In the genomic region with DNA sequence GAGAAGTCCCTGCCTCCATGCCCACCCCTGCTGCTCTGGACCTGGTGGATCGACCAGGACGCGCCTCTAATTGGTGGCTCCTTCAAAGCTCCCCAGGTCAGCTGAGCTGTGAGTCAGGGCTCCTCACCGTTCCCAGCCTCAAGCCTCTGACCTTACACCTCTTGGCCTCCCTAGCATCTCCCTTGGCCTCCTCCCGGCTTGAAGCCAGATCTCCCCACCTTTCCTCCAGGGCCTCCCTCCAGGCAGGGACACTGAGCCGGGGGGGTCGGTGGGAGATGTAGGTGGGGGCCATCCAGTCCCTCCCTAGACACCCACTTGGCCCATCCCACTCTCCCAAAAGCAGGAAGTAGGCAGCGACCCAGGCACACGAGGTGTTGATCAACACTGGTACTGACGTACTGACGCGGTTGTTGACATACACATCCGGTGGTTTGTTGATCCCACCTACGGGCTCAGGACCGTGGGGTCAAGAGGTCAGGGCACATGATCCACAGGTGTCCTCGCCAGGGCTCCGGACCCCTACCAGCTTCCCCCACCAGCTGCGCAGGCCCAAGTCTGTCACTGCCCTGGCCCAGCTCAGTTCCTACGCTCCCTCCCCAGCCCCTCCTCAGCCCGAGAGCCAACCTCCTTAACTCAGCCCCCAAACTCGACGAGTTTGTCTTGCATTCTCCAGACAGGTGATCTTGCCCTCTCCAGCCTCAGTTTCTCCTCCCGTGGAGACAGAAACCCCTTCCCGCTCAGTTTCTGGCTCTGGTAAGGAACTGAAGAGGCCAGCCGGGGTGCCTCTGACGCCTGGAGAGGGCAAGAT, we compare ENCODE assay signal across 8 cellular contexts. TPM values are rescaled to one million over a fixed set of nuclear protein-coding genes. Genes with fewer than 3 reads are reported as not detected.
A peak's percentile ranks its signal among the peaks of the same experiment; 100 is the strongest.
DNase-seq lines count a peak whose midpoint lies in the region; TF ChIP-seq lines count a peak whose summit lies in the region.

No MANE protein-coding gene starts in this region.

- TSS peak; percentile 66 for BruUV-seq in Caco-2 (replicated peaks; lab: Mats Ljungman, UMichigan)

- DNase-seq in Caco-2 = peak; percentile 49 to 69
- peak; percentile 53 for DNase-seq in HCEC 1CT
- DNase-seq in astrocyte of the spinal cord (ENCODE audit: low read depth, low spot score) = no peak
- no peak for DNase-seq in SHP77 treated with DMSO at 0.1 percent for 48 hours (lab: John Stamatoyannopoulos, UW)
- no peak for DNase-seq in cortex of kidney (lab: John Stamatoyannopoulos, UW)

- CTCF ChIA-PET in Caco-2 (lab: Charles Lee) = interaction anchor here (1.0 to 1.4 kb wide), 2 partner anchors 72 to 97 kb away, joined by 5 to 6 read pairs; a partner anchor contains a TSS

- no peaks in the 10 kb centered on the region for H3K4me1 Mint-ChIP-seq in Caco-2 (ENCODE audit: low read depth, unreplicated experiment)

- no peaks in the 10 kb centered on the region for H3K9me3 ChIP-seq in Caco-2
- H3K9me3 ChIP-seq in iPS-15b (ENCODE audit: control insufficient read depth, insufficient read depth, low read length) = no peaks in the 10 kb centered on the region
- no peaks in the 10 kb centered on the region for H3K9me3 ChIP-seq in skeletal muscle tissue (ENCODE audit: control insufficient read depth in 3 of 3, low read length in 3 of 3)

- in situ Hi-C loops in astrocyte of the spinal cord (cut with HindIII; ENCODE audit: low sequenced_read_pairs) = no loop called here

- peak overlapping the region; percentile 74 for H3K9ac ChIP-seq in iPS-15b (ENCODE audit: low read depth, low read length)
- peak overlapping the region; percentile 95 to 99 (median 98) for H3K9ac ChIP-seq in skeletal muscle tissue (ENCODE audit: low read depth in 1 of 3, low read length in 3 of 3)

- H3K27me3 ChIP-seq in Caco-2 (replicated peaks; ENCODE audit: control insufficient read depth, insufficient read depth, low read length) (no peaks in the 10 kb centered on the region), iPS-15b (ENCODE audit: control insufficient read depth, insufficient read depth, low read length) (no peaks in the 10 kb centered on the region), skeletal muscle tissue (ENCODE audit: control insufficient read depth in 3 of 3, insufficient read depth in 3 of 3, low read length in 3 of 3) (no peaks in the 10 kb centered on the region)

- H3K4me3 ChIP-seq in Caco-2 (ENCODE audit: low read depth, low read length) (peak overlapping the region; percentile 93), astrocyte of the spinal cord (ENCODE audit: low read depth, low read length) (peak overlapping the region; percentile 81), iPS-15b (ENCODE audit: low read depth, low read length) (peak overlapping the region; percentile 96), skeletal muscle tissue (ENCODE audit: low read length in 3 of 3) (peak overlapping the region; percentile 91 to 100 (median 97))

- TF ChIP-seq CTCF in Caco-2 (IDR thresholded peaks at IDR 0.05; ENCODE audit: insufficient read depth in 1 of 2, low read depth in 1 of 2, low read length in 1 of 2, severe bottlenecking in 1 of 2, unreplicated experiment in 1 of 2) = no peak
- TF ChIP-seq CTCF in astrocyte of the spinal cord (IDR thresholded peaks at IDR 0.05; ENCODE audit: low read depth, low read length) = no peak

- peaks cover 6% of the 10 kb centered on the region for H3K4me1 ChIP-seq in Caco-2
- H3K4me1 ChIP-seq in iPS-15b (ENCODE audit: control insufficient read depth, insufficient read depth, low read length) = peaks cover 6% of the 10 kb centered on the region
- peaks cover 21 to 34% (median 24%) of the 10 kb centered on the region in 3 donors for H3K4me1 ChIP-seq in skeletal muscle tissue (ENCODE audit: control insufficient read depth in 3 of 3, insufficient read depth in 3 of 3, low read length in 3 of 3)

- POLR2A ChIA-PET in Caco-2 (lab: Charles Lee) = interaction anchor here (0.5 to 0.6 kb wide), 2 partner anchors 27 to 699 kb away, joined by 3 read pairs; no protein-coding TSS in a partner anchor

- H3K27ac ChIP-seq in skeletal muscle tissue (ENCODE audit: low read depth, low read length) = peak overlapping the region; percentile 62

- H3K27me3 Mint-ChIP-seq in Caco-2 (ENCODE audit: insufficient read depth, unreplicated experiment) = no peaks in the 10 kb centered on the region

- H3K36me3 ChIP-seq in Caco-2 (ENCODE audit: control insufficient read depth, insufficient read depth, low read length) (peaks cover 2% of the 10 kb centered on the region), iPS-15b (ENCODE audit: control insufficient read depth, insufficient read depth, low read length) (peaks cover 25% of the 10 kb centered on the region), skeletal muscle tissue (ENCODE audit: control insufficient read depth in 3 of 3, insufficient read depth in 3 of 3, low read length in 3 of 3) (peaks cover 28 to 31% (median 29%) of the 10 kb centered on the region in 3 donors)

- intact Hi-C loops in Caco-2 (cut with micrococcal nuclease; ENCODE audit: unreplicated experiment) = loop anchor here (2.0 kb wide), 1 partner anchor 81 kb away; a partner anchor contains a TSS

- H3K9me3 Mint-ChIP-seq in Caco-2 (ENCODE audit: unreplicated experiment) = no peaks in the 10 kb centered on the region

- H3K36me3 Mint-ChIP-seq in Caco-2 (ENCODE audit: insufficient read depth, unreplicated experiment) = peaks cover 18% of the 10 kb centered on the region

- peak overlapping the region; percentile 91 for H3K4me3 Mint-ChIP-seq in Caco-2 (ENCODE audit: unreplicated experiment)

- H3K27ac Mint-ChIP-seq in Caco-2 (ENCODE audit: unreplicated experiment) = peak overlapping the region; percentile 74

TF ChIP-seq in PFSK-1, 5 proteins besides CTCF, POLR2A, EP300 and RAD21:
- TF ChIP-seq SIN3A (IDR thresholded peaks at IDR 0.05; ENCODE audit: borderline replicate concordance, insufficient read depth, low read length) = peak; percentile 96; the same call in 1 of the 2 replicates
- peak; percentile 100 for TF ChIP-seq FOXP2 (optimal IDR thresholded peaks at IDR 0.05; ENCODE audit: borderline replicate concordance, extremely low read depth, extremely low read length, insufficient read depth)
- TF ChIP-seq TAF1 (IDR thresholded peaks at IDR 0.05; ENCODE audit: borderline replicate concordance, insufficient read depth, low read length) = no peak

RNA-seq across cellular contexts. Expression of a gene that starts 0.8 kb away (rescaled TPM):
- total RNA-seq in Caco-2 (2022) = 27.9 and 31.1 TPM in 2 replicates
- polyA plus RNA-seq in PFSK-1 (2012; ENCODE audit: insufficient read length, low read depth) = 27.8 TPM
- total RNA-seq in skeletal muscle tissue = 3.1 TPM

RNA-seq across cellular contexts. Expression of a gene that starts 8.2 kb away (rescaled TPM):
- total RNA-seq in Caco-2 (2022) = 7.4 and 7.7 TPM in 2 replicates
- 12.2 TPM for polyA plus RNA-seq in PFSK-1 (2012; ENCODE audit: insufficient read length, low read depth)
- 6.3 TPM for total RNA-seq in skeletal muscle tissue

RNA-seq across cellular contexts. Expression of a gene that starts 19.4 kb away (rescaled TPM):
- total RNA-seq in Caco-2 (2022) = not detected in 2 replicates
- not detected for polyA plus RNA-seq in PFSK-1 (2012; ENCODE audit: insufficient read length, low read depth)
- total RNA-seq in skeletal muscle tissue = not detected

RNA-seq across cellular contexts. Expression of a gene that starts 37.8 kb away (rescaled TPM):
- total RNA-seq in Caco-2 (2022) (123 and 129 TPM in 2 replicates), skeletal muscle tissue (28.2 TPM)
- 81.2 TPM for polyA plus RNA-seq in PFSK-1 (2012; ENCODE audit: insufficient read length, low read depth)

RNA-seq across cellular contexts. Expression of a gene that starts 55.7 kb away (rescaled TPM):
- total RNA-seq in Caco-2 (2022) = not detected in 2 replicates
- polyA plus RNA-seq in PFSK-1 (2012; ENCODE audit: insufficient read length, low read depth) = not detected
- total RNA-seq in skeletal muscle tissue = not detected

Comparison
In these comparisons a context has a peak if more than half of its experiments do, and no peak if none do; other contexts are left out.
1. DNase-seq: peak in Caco-2 (2 of 2) and HCEC 1CT (single experiment); none in astrocyte of the spinal cord (single experiment), SHP77 treated with DMSO at 0.1 percent for 48 hours (single experiment) and cortex of kidney (single experiment).
2. Peak in every context shown above with its lines, with median percentiles within 50 percentile points of each other: H3K4me3 ChIP-seq.